In the genomic region with DNA sequence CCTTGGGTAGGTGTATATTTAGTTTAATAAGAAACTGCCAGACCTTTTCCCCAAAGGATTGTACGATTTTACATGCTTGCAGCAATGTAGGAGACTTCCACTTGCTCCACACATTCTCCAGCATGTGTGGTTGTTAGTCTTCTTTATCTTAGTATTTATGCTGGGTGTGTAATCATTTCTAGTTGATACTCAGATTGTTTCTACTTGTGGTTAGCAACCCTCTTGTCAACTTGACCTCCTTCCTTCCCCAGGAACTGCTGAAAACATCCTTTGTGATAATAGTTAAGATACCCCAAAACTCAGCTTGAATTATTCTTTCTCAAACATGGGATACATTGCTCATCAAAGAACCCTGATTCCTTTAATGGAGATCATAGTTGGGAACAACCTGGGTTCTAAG, we compare ENCODE assay signal across 23 cellular contexts. TPM values are rescaled to one million over a fixed set of nuclear protein-coding genes. Genes with fewer than 3 reads are reported as not detected.
DNase-seq lines count a peak whose midpoint lies in the region; ATAC-seq and TF ChIP-seq lines count a peak whose summit lies in the region.
"Had no signal": no experiment of that assay in that cellular context is flagged by ENCODE, and none has a peak within 500 bp of the region (broad histone marks: within the 10 kb centered on the region; RNA-seq: fewer than 3 reads in every experiment).

No MANE protein-coding gene starts in this region.

- H3K4me3 Mint-ChIP-seq in CD4-positive, alpha-beta memory T cell = peak overlapping the region in 4 of 8 donors; percentile 4 to 47 (median 18)
- peak overlapping the region in 1 of 2 donors; percentile 20 for H3K4me3 Mint-ChIP-seq in effector memory CD8-positive, alpha-beta T cell
- H3K4me3 Mint-ChIP-seq in natural killer cell = peak overlapping the region; percentile 86
- H3K4me3 Mint-ChIP-seq: IgD-negative memory B cell had no signal

- peaks cover 10% of the 10 kb centered on the region for H3K4me1 ChIP-seq in CD4-positive, alpha-beta memory T cell (ENCODE audit: insufficient read depth, low read length)
- H3K4me1 ChIP-seq: A549, BE2C, HAP-1 had no signal

- H3K27me3 Mint-ChIP-seq in CD4-positive, alpha-beta memory T cell = no peaks in the 10 kb centered on the region
- no peaks in the 10 kb centered on the region for H3K27me3 Mint-ChIP-seq in effector memory CD8-positive, alpha-beta T cell
- H3K27me3 Mint-ChIP-seq in natural killer cell (ENCODE audit: low read depth in 2 of 2) = no peaks in the 10 kb centered on the region
- H3K27me3 Mint-ChIP-seq: IgD-negative memory B cell had no signal

- CTCF ChIA-PET in CD4-positive, alpha-beta memory T cell (lab: Charles Lee; ENCODE audit: partially characterized antibody) = no interaction called here

- H3K27ac ChIP-seq in CD4-positive, alpha-beta memory T cell (ENCODE audit: low read depth, low read length) = no peak overlapping the region
- H3K27ac ChIP-seq: A549, SJCRH30 had no signal

- intact Hi-C loops in CD4-positive, alpha-beta memory T cell (cut with micrococcal nuclease) = no loop called here
- intact Hi-C loops in natural killer cell (cut with micrococcal nuclease) = no loop called here

- TF ChIP-seq CTCF in natural killer cell (IDR thresholded peaks at IDR 0.05) = no peak

- peaks cover 52 to 59% of the 10 kb centered on the region in 2 donors for H3K36me3 Mint-ChIP-seq in CD4-positive, alpha-beta memory T cell
- H3K36me3 Mint-ChIP-seq in effector memory CD8-positive, alpha-beta T cell (ENCODE audit: insufficient read depth) = no peaks in the 10 kb centered on the region
- H3K36me3 Mint-ChIP-seq in natural killer cell = no peaks in the 10 kb centered on the region

- peaks cover 10 to 23% (median 16%) of the 10 kb centered on the region in 4 donors for H3K4me1 Mint-ChIP-seq in CD4-positive, alpha-beta memory T cell
- H3K4me1 Mint-ChIP-seq in effector memory CD8-positive, alpha-beta T cell (ENCODE audit: low read depth in 2 of 2) = peaks cover 14 to 20% of the 10 kb centered on the region in 2 donors
- H3K4me1 Mint-ChIP-seq in natural killer cell = peaks cover 70 to 77% of the 10 kb centered on the region in 2 donors
- H3K4me1 Mint-ChIP-seq: IgD-negative memory B cell had no signal

- DNase-seq in CD4-positive, alpha-beta memory T cell = peak in 1 of 5 donors; percentile 2
- DNase-seq in NCI-H226 = peak; percentile 31
- no peak for DNase-seq in effector memory CD8-positive, alpha-beta T cell
- no peak for DNase-seq in natural killer cell
- DNase-seq in HuH-7.5 (ENCODE audit: low spot score) = no peak
- DNase-seq: BE2C, Caco-2, DMS 273 treated with DMSO at 0.1 percent for 48 hours, DMS79 treated with DMSO at 0.1 percent for 48 hours, NCI-H1105 treated with DMSO at 0.1 percent for 48 hours, NCI-H1694, NCI-H2081, NCI-H2171, NCI-H524 treated with DMSO at 0.1 percent for 48 hours, NCI-H82, SJCRH30 had no signal

- peak overlapping the region in 5 of 7 donors; percentile 2 to 83 (median 56) for H3K27ac Mint-ChIP-seq in CD4-positive, alpha-beta memory T cell
- H3K27ac Mint-ChIP-seq in effector memory CD8-positive, alpha-beta T cell = peak overlapping the region; percentile 75 to 78
- peak overlapping the region; percentile 86 to 93 for H3K27ac Mint-ChIP-seq in natural killer cell

- no peaks in the 10 kb centered on the region for H3K27me3 ChIP-seq in CD4-positive, alpha-beta memory T cell (ENCODE audit: insufficient read depth, low read length)
- H3K27me3 ChIP-seq: BE2C, SJCRH30 had no signal

- H3K36me3 ChIP-seq in CD4-positive, alpha-beta memory T cell (ENCODE audit: insufficient read depth, low read length) = peaks cover 5% of the 10 kb centered on the region
- H3K36me3 ChIP-seq: BE2C, SJCRH30 had no signal

- no peak overlapping the region for H3K4me3 ChIP-seq in CD4-positive, alpha-beta memory T cell (ENCODE audit: low read length in 2 of 2)
- H3K4me3 ChIP-seq: A549, GM12878, HAP-1, SJCRH30 had no signal

- no peaks in the 10 kb centered on the region for H3K9me3 ChIP-seq in CD4-positive, alpha-beta memory T cell (ENCODE audit: control insufficient read depth in 1 of 2, low read length in 2 of 2)
- H3K9me3 ChIP-seq: A549, BE2C, Caco-2, HAP-1, SJCRH30 had no signal

- peak; percentile 42 for ATAC-seq in effector memory CD8-positive, alpha-beta T cell (replicated peaks)
- ATAC-seq in natural killer cell = peak; percentile 58 to 69 (median 58)
- ATAC-seq in HG03439 (IDR thresholded peaks at IDR 0.05; ENCODE audit: unreplicated experiment) = no peak
- no peak for ATAC-seq in GM19467 (IDR thresholded peaks at IDR 0.05; ENCODE audit: unreplicated experiment)
- ATAC-seq: A549, GM12878 had no signal

- POLR2A ChIA-PET in CD4-positive, alpha-beta memory T cell (lab: Charles Lee; ENCODE audit: partially characterized antibody) = no interaction called here

- peaks cover 0 to 5% (median 0%) of the 10 kb centered on the region in 8 donors for H3K9me3 Mint-ChIP-seq in CD4-positive, alpha-beta memory T cell
- H3K9me3 Mint-ChIP-seq in effector memory CD8-positive, alpha-beta T cell = no peaks in the 10 kb centered on the region
- H3K9me3 Mint-ChIP-seq in natural killer cell = no peaks in the 10 kb centered on the region

RNA-seq across cellular contexts. Expression of a gene that starts 37.2 kb away (rescaled TPM):
- 1 to 10 TPM in 1 of 2 experiments, under 1 TPM in 1; 0.64 to 1.1 TPM for total RNA-seq in CD4-positive, alpha-beta memory T cell
- 1 to 10 TPM in 1 of 2 donors, under 1 TPM in 1; 0.59 to 1.6 TPM for polyA plus RNA-seq in CD4-positive, alpha-beta memory T cell
- total RNA-seq in natural killer cell = 10 to 100 TPM; 13.6 to 28.7 (median 16.4) TPM
- total RNA-seq: OCI-LY7 had no signal

RNA-seq across cellular contexts. Expression of a gene that starts 51.1 kb away (rescaled TPM):
- 10 to 100 TPM; 26.6 to 30.3 TPM for total RNA-seq in CD4-positive, alpha-beta memory T cell
- 10 to 100 TPM; 11.3 to 12.3 TPM for polyA plus RNA-seq in CD4-positive, alpha-beta memory T cell
- 10 to 100 TPM; 20.0 to 33.8 (median 30.7) TPM for total RNA-seq in natural killer cell

RNA-seq across cellular contexts. Expression of a gene that starts 51.3 kb away (rescaled TPM):
- 10 to 100 TPM; 17.5 to 19.2 TPM for total RNA-seq in CD4-positive, alpha-beta memory T cell
- polyA plus RNA-seq in CD4-positive, alpha-beta memory T cell = 10 to 100 TPM; 11.2 to 22.1 TPM
- 10 to 100 TPM; 14.3 to 16.7 (median 15.2) TPM for total RNA-seq in natural killer cell

Comparison
In these comparisons a context has a peak if more than half of its experiments do, and no peak if none do; other contexts are left out.
1. ATAC-seq: peak in effector memory CD8-positive, alpha-beta T cell (single experiment) and natural killer cell (3 of 3); none in HG03439 (single experiment) and GM19467 (single experiment).
2. RNA of a gene that starts 37.2 kb away (total RNA-seq): 13.6 to 28.7 TPM in natural killer cell; 0.64 to 1.1 TPM in CD4-positive, alpha-beta memory T cell; every median in the first group is over 4 times any median in the second.
3. Peak in every context shown above with its lines, with median percentiles within 50 percentile points of each other: H3K27ac Mint-ChIP-seq.